Comparison of ENCODE assay signal across 1 cellular context in genomic region chr10:7488418-7488829, GRCh38.
TF ChIP-seq lines count a peak whose summit lies in the region.

No MANE protein-coding gene starts in this region.

TF ChIP-seq in K562, 482 proteins besides CTCF, POLR2A, EP300 and RAD21 (continued from another document):
- TF ChIP-seq ZNF407 (IDR thresholded peaks at IDR 0.05; ENCODE audit: low read depth) (no peak), HOMEZ (CRISPR knock-in tag; IDR thresholded peaks at IDR 0.05) (no peak), ZBTB34 (CRISPR knock-in tag; IDR thresholded peaks at IDR 0.05) (no peak), RFX5 (IDR thresholded peaks at IDR 0.05; ENCODE audit: low read depth, low read length) (no peak), NFIC (IDR thresholded peaks at IDR 0.05) (peak; percentile 68)
